8 cellular contexts compared by ENCODE assay signal in genomic region chr11:95388086-95388485, GRCh38.
"Had no signal": no experiment of that assay in that cellular context is flagged by ENCODE, and none has a peak within 500 bp of the region (broad histone marks: within the 10 kb centered on the region; RNA-seq: fewer than 3 reads in every experiment).

No MANE protein-coding gene starts in this region.

- H3K9me3 ChIP-seq: HAP-1 had no signal

- H3K4me3 ChIP-seq: GM23248, HAP-1 had no signal

- H2AFZ ChIP-seq: GM23248 had no signal

- ATAC-seq: HCT116 had no signal

- H3K36me3 ChIP-seq: HAP-1 had no signal

- FAIRE-seq: HTR-8/SVneo had no signal

- DNase-seq: GM23248, GOT3, H7, HFFc6, KBM-7 had no signal

- H3K9ac ChIP-seq: GM23248 had no signal

- H3K27ac ChIP-seq: GM23248 had no signal
